ENCODE assay signal across 8 cellular contexts in the genomic region with DNA sequence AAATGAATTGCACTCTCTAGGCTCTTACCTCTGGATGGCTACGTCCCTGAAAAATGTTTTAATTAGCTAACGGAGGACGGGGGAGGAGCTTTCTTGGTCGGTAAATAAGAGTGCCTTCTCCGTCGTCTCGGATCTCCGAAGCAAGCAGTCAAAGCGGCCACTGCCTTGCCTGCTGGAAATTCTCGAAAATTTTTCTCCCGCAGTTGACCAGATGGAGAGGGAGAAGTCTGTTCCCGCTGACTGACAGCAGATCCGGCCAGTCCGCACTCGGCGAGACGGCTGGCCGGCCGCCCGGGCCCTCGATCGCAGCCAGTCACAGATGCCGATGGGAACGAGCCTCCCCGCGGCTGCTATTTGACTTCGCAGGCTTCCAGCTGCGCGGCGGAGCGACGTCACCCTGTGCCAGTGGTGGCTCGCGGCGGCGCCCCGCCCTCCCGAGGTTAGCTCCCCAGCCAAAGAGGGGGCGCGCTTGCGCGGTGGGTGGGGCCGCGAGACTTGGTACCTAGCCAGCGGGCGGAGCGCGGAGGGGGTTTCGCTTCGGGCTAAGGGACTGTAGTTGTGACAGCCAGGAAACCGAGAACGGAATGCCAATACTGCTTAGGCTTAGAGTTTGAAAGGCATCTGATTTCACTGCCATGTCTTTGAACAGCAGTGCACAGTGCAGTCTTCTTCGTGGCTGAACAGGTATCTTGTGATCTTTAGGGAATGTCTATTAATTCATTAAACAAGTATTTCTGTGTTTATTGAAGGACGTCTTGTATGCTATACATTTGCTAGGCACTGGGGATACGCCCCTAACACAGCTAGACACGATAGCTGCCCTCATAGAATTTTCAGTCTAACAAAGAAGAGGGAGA. TPM values are rescaled to one million over a fixed set of nuclear protein-coding genes. Genes with fewer than 3 reads are reported as not detected.
A peak's percentile ranks its signal among the peaks of the same experiment; 100 is the strongest.
DNase-seq lines count a peak whose midpoint lies in the region; ATAC-seq, FAIRE-seq and TF ChIP-seq lines count a peak whose summit lies in the region.

Gene PPM1K, minus strand, starts transcription at position 184 of the 857 bp plus-strand sequence. CDS start 5,978 bp downstream, outside the sequence.

- H3K27me3 ChIP-seq in pancreas (no peaks in the 10 kb centered on the region), tibial artery (no peaks in the 10 kb centered on the region)

- H3K36me3 Mint-ChIP-seq in activated naive CD8-positive, alpha-beta T cell treated with anti-CD3 and anti-CD28 coated beads, Interleukin-2, amount 50 U/mL, for 24 hours (ENCODE audit: low read depth) = peaks cover 17% of the 10 kb centered on the region

- peak within 1 kb of the TSS; percentile 99 for H3K27ac Mint-ChIP-seq in activated naive CD8-positive, alpha-beta T cell treated with anti-CD3 and anti-CD28 coated beads, Interleukin-2, amount 50 U/mL, for 24 hours

- DNase-seq in NCI-H1417 treated with DMSO at 0.1 percent for 48 hours (lab: John Stamatoyannopoulos, UW) (peak; percentile 89), SW480 (ENCODE audit: low spot score) (peak; percentile 93), Right ventricle myocardium superior (peak; percentile 100), pancreas (peak; percentile 100), tibial artery (peak; percentile 99 to 100)
- peak; percentile 99 for DNase-seq in activated naive CD8-positive, alpha-beta T cell treated with anti-CD3 and anti-CD28 coated beads, Interleukin-2, amount 50 U/mL, for 24 hours

- peak within 1 kb of the TSS; percentile 99 for H3K4me3 Mint-ChIP-seq in activated naive CD8-positive, alpha-beta T cell treated with anti-CD3 and anti-CD28 coated beads, Interleukin-2, amount 50 U/mL, for 24 hours

- peak within 1 kb of the TSS; percentile 96 to 99 (median 98) for H3K27ac ChIP-seq in pancreas
- H3K27ac ChIP-seq in tibial artery = peak within 1 kb of the TSS; percentile 98 to 99

- TF ChIP-seq CTCF in GM12874 (IDR thresholded peaks at IDR 0.05; ENCODE audit: insufficient read depth, low read depth, low read length) (0 out of 2 replicates have a peak, but pooled peaks have one; percentile 7), pancreas (IDR thresholded peaks at IDR 0.05) (peak in 1 of 4 donors; percentile 16), tibial artery (IDR thresholded peaks at IDR 0.05) (peak in 1 of 2 experiments; percentile 36)

- H3K4me1 Mint-ChIP-seq in activated naive CD8-positive, alpha-beta T cell treated with anti-CD3 and anti-CD28 coated beads, Interleukin-2, amount 50 U/mL, for 24 hours = peaks cover 51% of the 10 kb centered on the region

- H3K4me1 ChIP-seq in pancreas (peaks cover 0 to 30% (median 17%) of the 10 kb centered on the region in 3 donors), tibial artery (peaks cover 0 to 68% (median 31%) of the 10 kb centered on the region in 4 donors)

- peak; percentile 98 for FAIRE-seq in pancreas (lab: Jason Lieb, UNC)

- H3K27me3 Mint-ChIP-seq in activated naive CD8-positive, alpha-beta T cell treated with anti-CD3 and anti-CD28 coated beads, Interleukin-2, amount 50 U/mL, for 24 hours = no peaks in the 10 kb centered on the region

- H3K9me3 ChIP-seq in pancreas = no peaks in the 10 kb centered on the region
- H3K9me3 ChIP-seq in tibial artery = no peaks in the 10 kb centered on the region

- WGBS in pancreas, 2 donors = 0 to 1% methylated on average over 54 to 56 of the region's 56 CpGs

- H3K4me3 ChIP-seq in pancreas = peak within 1 kb of the TSS; percentile 38 to 65 (median 62)
- peak within 1 kb of the TSS; percentile 72 to 88 for H3K4me3 ChIP-seq in tibial artery

- H3K36me3 ChIP-seq in pancreas (no peaks in the 10 kb centered on the region), tibial artery (no peaks in the 10 kb centered on the region)

- ATAC-seq in HG02763 (IDR thresholded peaks at IDR 0.05; ENCODE audit: unreplicated experiment) (peak; percentile 86), Right ventricle myocardium superior (ENCODE audit: poor library complexity) (peak; percentile 96), pancreas (peak; percentile 90 to 96 (median 91))
- peak; percentile 94 for ATAC-seq in activated naive CD8-positive, alpha-beta T cell treated with anti-CD3 and anti-CD28 coated beads, Interleukin-2, amount 50 U/mL, for 24 hours

- H3K9me3 Mint-ChIP-seq in activated naive CD8-positive, alpha-beta T cell treated with anti-CD3 and anti-CD28 coated beads, Interleukin-2, amount 50 U/mL, for 24 hours = no peaks in the 10 kb centered on the region

- intact Hi-C loops in Right ventricle myocardium superior (cut with DNase I) (loop anchor here (10.0 kb wide), 1 partner anchor 60 kb away; no protein-coding TSS in a partner anchor), pancreas (cut with DNase I) (no loop called here), tibial artery (cut with DNase I; ENCODE audit: low total_unique reads) (loop anchor here (5.0 kb wide), 1 partner anchor 262 kb away; no protein-coding TSS in a partner anchor)

RNA-seq across cellular contexts. Expression of gene PPM1K, which starts in this region (rescaled TPM):
- 160 TPM for total RNA-seq in Right ventricle myocardium superior
- 10 to 100 TPM; 10.7 to 21.7 (median 15.6) TPM for total RNA-seq in pancreas
- 10 to 100 TPM in 1 of 2 donors, 1 to 10 TPM in 1; 4.4 to 11.7 TPM for polyA plus RNA-seq in pancreas

Comparison
In these comparisons a context has a peak if more than half of its experiments do, and no peak if none do; other contexts are left out.
1. Peak in every context shown above with its lines: DNase-seq, ATAC-seq, H3K4me3 ChIP-seq and H3K27ac ChIP-seq.
2. intact Hi-C loops: an anchor here in Right ventricle myocardium superior (10.0 kb wide) and tibial artery (5.0 kb wide); none called in pancreas.